Comparison of ENCODE assay signal across 9 cellular contexts in genomic region chr13:105019073-105019472, GRCh38.
"Had no signal": no experiment of that assay in that cellular context is flagged by ENCODE, and none has a peak within 500 bp of the region (broad histone marks: within the 10 kb centered on the region; RNA-seq: fewer than 3 reads in every experiment).

No MANE protein-coding gene starts in this region.

- H3K36me3 ChIP-seq: HAP-1 had no signal

- H3K9me3 ChIP-seq: HAP-1 had no signal

- H3K9ac ChIP-seq: GM23248, KMS-11 had no signal

- DNase-seq: GM23248, GOT3, H7, HFFc6, KBM-7 had no signal

- H2AFZ ChIP-seq: GM23248 had no signal

- H3K4me3 ChIP-seq: GM23248, HAP-1 had no signal

- H3K4me1 ChIP-seq: HAP-1 had no signal

- H3K4me2 ChIP-seq: KMS-11 had no signal

- ATAC-seq: HCT116 had no signal

- H3K27ac ChIP-seq: GM23248, HL-60, KMS-11 had no signal
